ENCODE assay signal across 34 cellular contexts in genomic region chr7:85062651-85063050, GRCh38.
"Had no signal": no experiment of that assay in that cellular context is flagged by ENCODE, and none has a peak within 500 bp of the region (broad histone marks: within the 10 kb centered on the region; RNA-seq: fewer than 3 reads in every experiment).

No MANE protein-coding gene starts in this region.

- DNase-seq: Karpas-422, Kasumi-1, KG1, MG63, MM.1S, MV-4-11, NCI-H1048, NCI-H1092, NCI-H1092 treated with DMSO at 0.1 percent for 48 hours, NCI-H1105, NCI-H1105 treated with DMSO at 0.1 percent for 48 hours, NCI-H1417, NCI-H1417 treated with DMSO at 0.1 percent for 48 hours, NCI-H1436, NCI-H1436 treated with DMSO at 0.1 percent for 48 hours, NCI-H146, NCI-H1694, NCI-H1694 treated with DMSO at 0.1 percent for 48 hours, NCI-H187, NCI-H187 treated with DMSO at 0.1 percent for 48 hours, NCI-H1930, NCI-H2029, NCI-H2029 treated with DMSO at 0.1 percent for 48 hours, NCI-H2081, NCI-H2081 treated with DMSO at 0.1 percent for 48 hours, NCI-H2107, NCI-H2171, NCI-H2171 treated with DMSO at 0.1 percent for 48 hours, NCI-H2227 treated with DMSO at 0.1 percent for 48 hours, NCI-H226, NCI-H345, NCI-H446, NCI-H446 treated with DMSO at 0.1 percent for 48 hours had no signal

- H3K4me2 ChIP-seq: KMS-11 had no signal

- H3K36me3 ChIP-seq: MG63 had no signal

- H3K27me3 ChIP-seq: MG63 had no signal

- H3K9me3 ChIP-seq: MG63 had no signal

- H3K27ac ChIP-seq: KMS-11 had no signal

- H3K4me3 ChIP-seq: MG63 had no signal

- H3K9ac ChIP-seq: KMS-11 had no signal
